21 cellular contexts compared by ENCODE assay signal in genomic region chr22:44869196-44869595, GRCh38.
A peak's percentile ranks its signal among the peaks of the same experiment; 100 is the strongest.
DNase-seq lines count a peak whose midpoint lies in the region; ATAC-seq and TF ChIP-seq lines count a peak whose summit lies in the region.
"Had no signal": no experiment of that assay in that cellular context is flagged by ENCODE, and none has a peak within 500 bp of the region (broad histone marks: within the 10 kb centered on the region; RNA-seq: fewer than 3 reads in every experiment).

No MANE protein-coding gene starts in this region.

- H3K9ac ChIP-seq in IMR-90 (ENCODE audit: low read depth, low read length): no peak overlapping the region

- no peak overlapping the region for H3K18ac ChIP-seq in IMR-90 (ENCODE audit: low read depth, low read length)

- H4K20me1 ChIP-seq in IMR-90 (ENCODE audit: insufficient read depth, low read length) (no peaks in the 10 kb centered on the region), osteoblast (ENCODE audit: insufficient read depth, low read length) (no peaks in the 10 kb centered on the region)

- H2BK15ac ChIP-seq in IMR-90 (ENCODE audit: low read depth, low read length): no peak overlapping the region

- no peaks in the 10 kb centered on the region for H3K9me1 ChIP-seq in IMR-90 (ENCODE audit: insufficient read depth, low read length)

- no peaks in the 10 kb centered on the region for H3K79me2 ChIP-seq in osteoblast (ENCODE audit: insufficient read depth, low read length)

- peaks cover 0 to 10% (median 2%) of the 10 kb centered on the region in 5 experiments for H3K9me3 Mint-ChIP-seq in brain

- no peak for TF ChIP-seq CTCF in C4-2B (conservative IDR thresholded peaks at IDR 0.05)
- TF ChIP-seq CTCF in IMR-90 (conservative IDR thresholded peaks at IDR 0.05; ENCODE audit: low read depth, low read length): no peak
- TF ChIP-seq CTCF in brain (conservative IDR thresholded peaks at IDR 0.05): no peak
- no peak for TF ChIP-seq CTCF in osteoblast (IDR thresholded peaks at IDR 0.05; ENCODE audit: extremely low read depth, low read depth, low read length)

- H3K4me3 ChIP-seq in IMR-90 (ENCODE audit: insufficient read depth, low read depth, low read length) (no peak overlapping the region), osteoblast (ENCODE audit: insufficient read depth, low read length) (no peak overlapping the region)
- H3K4me3 ChIP-seq: lower lobe of right lung, Peyer's patch, right atrium auricular region had no signal

- H4K8ac ChIP-seq in IMR-90 (ENCODE audit: low read depth in 2 of 2, low read length in 2 of 2): no peak overlapping the region

- ATAC-seq in IMR-90 (ENCODE audit: low read depth) (no peak), HG03439 (IDR thresholded peaks at IDR 0.05; ENCODE audit: unreplicated experiment) (no peak)
- ATAC-seq: CD8-positive, alpha-beta T cell; lower lobe of right lung had no signal

- no peaks in the 10 kb centered on the region for H3K79me1 ChIP-seq in IMR-90 (ENCODE audit: low read depth in 1 of 2, low read length in 2 of 2)

- TF ChIP-seq POLR2A in IMR-90 (IDR thresholded peaks at IDR 0.05; ENCODE audit: low read depth, low read length): no peak

- H3K4me3 Mint-ChIP-seq in brain: no peak overlapping the region
- H3K4me3 Mint-ChIP-seq: activated naive CD8-positive, alpha-beta T cell treated with anti-CD3 and anti-CD28 coated beads, Interleukin-2, amount 10 ng/mL, durations not matched to agents 7 days and 5 days; CD8-positive, alpha-beta T cell; immature natural killer cell had no signal

- no peak overlapping the region for H3K23ac ChIP-seq in IMR-90 (ENCODE audit: low read depth, low read length)

- H3K56ac ChIP-seq in IMR-90 (ENCODE audit: extremely low read depth, insufficient read depth, low read length): no peak overlapping the region

- CTCF ChIA-PET in IMR-90 (lab: Yijun Ruan, JAX): no interaction called here

- H3K36me3 ChIP-seq in IMR-90 (ENCODE audit: control insufficient read depth, insufficient read depth, low read length) (no peaks in the 10 kb centered on the region), osteoblast (ENCODE audit: insufficient read depth, low read length) (no peaks in the 10 kb centered on the region)
- H3K36me3 ChIP-seq: lower lobe of right lung, Peyer's patch, right atrium auricular region had no signal

- TF ChIP-seq RAD21 in IMR-90 (IDR thresholded peaks at IDR 0.05; ENCODE audit: low read length): no peak

- no TSS peak for BruUV-seq in IMR-90 (replicated peaks; lab: Mats Ljungman, UMichigan)

- H2BK120ac ChIP-seq in IMR-90 (ENCODE audit: low read depth, low read length): no peak overlapping the region

- H3K4me1 ChIP-seq in IMR-90 (ENCODE audit: control insufficient read depth, insufficient read depth, low read length): no peaks in the 10 kb centered on the region
- peaks cover 3% of the 10 kb centered on the region for H3K4me1 ChIP-seq in osteoblast (ENCODE audit: insufficient read depth, low read length)
- H3K4me1 ChIP-seq: foreskin keratinocyte, lower lobe of right lung, Peyer's patch, right atrium auricular region had no signal

- no peak overlapping the region for H2AK5ac ChIP-seq in IMR-90 (ENCODE audit: low read depth, low read length)

- 86% methylated on average over 1 of the region's 7 CpGs; no CpG with 5 or more reads in 1 of the 2 experiments for WGBS in IMR-90 (ENCODE audit: extremely low coverage in 2 of 2, insufficient read length in 1 of 2), 2 experiments

- no peak overlapping the region for H3K4me2 ChIP-seq in IMR-90 (ENCODE audit: low read depth, low read length)
- H3K4me2 ChIP-seq in osteoblast (ENCODE audit: insufficient read depth, low read length): no peak overlapping the region

- peaks cover 3% of the 10 kb centered on the region for H3K27me3 Mint-ChIP-seq in brain

- no peak overlapping the region for H3K14ac ChIP-seq in IMR-90 (replicated peaks; ENCODE audit: low read depth, low read length)

- no peak overlapping the region for H3K4ac ChIP-seq in IMR-90 (ENCODE audit: low read depth, low read length)

- peaks cover 30% of the 10 kb centered on the region for H3K4me1 Mint-ChIP-seq in brain
- H3K4me1 Mint-ChIP-seq: immature natural killer cell had no signal

- H4K5ac ChIP-seq in IMR-90 (ENCODE audit: low read depth, low read length): no peak overlapping the region

- H3K27ac ChIP-seq in C4-2B (peak overlapping the region; percentile 19; the same call in 1 of the 2 replicates), IMR-90 (ENCODE audit: insufficient read depth, low read length) (no peak overlapping the region), osteoblast (ENCODE audit: low read depth, low read length) (no peak overlapping the region)
- H3K27ac ChIP-seq: foreskin keratinocyte, lower lobe of right lung, Peyer's patch, right atrium auricular region had no signal

- H2BK20ac ChIP-seq in IMR-90 (ENCODE audit: low read depth, low read length): no peak overlapping the region

- peak; percentile 12 for DNase-seq in IMR-90
- peak; percentile 90 for DNase-seq in osteoblast (ENCODE audit: insufficient read length, low spot score, missing footprints)
- DNase-seq in KBM-7: no peak
- no peak for DNase-seq in stimulated activated CD4-positive, alpha-beta T cell treated with anti-CD3 and anti-CD28 coated beads, Interleukin-4, amount 100 ng/mL, for 24 hours
- DNase-seq: activated CD4-positive, alpha-beta T cell treated with anti-CD3 and anti-CD28 coated beads, Interleukin-2, amount 50 U/mL, for 48 hours; activated CD4-positive, CD25-positive, alpha-beta regulatory T cell; activated effector memory CD4-positive, alpha-beta T cell treated with Interleukin-2 at 50 U/mL for 16 hours; activated naive CD8-positive, alpha-beta T cell treated with anti-CD3 and anti-CD28 coated beads, Interleukin-2, amount 10 ng/mL, durations not matched to agents 7 days and 5 days; CD8-positive, alpha-beta T cell; cerebellar nuclear complex; GF-D8; immature natural killer cell; lower lobe of right lung; NK-92 treated with Interleukin-12 subunit alpha and Interleukin-12 subunit beta, amount 100 ng/mL, for 24 hours; T-helper 9 cell had no signal

- no peak overlapping the region for H4K91ac ChIP-seq in IMR-90 (ENCODE audit: insufficient read depth, low read depth, low read length)

- H2AK9ac ChIP-seq in IMR-90 (replicated peaks; ENCODE audit: low read depth, low read length, poor library complexity): no peak overlapping the region

- no peaks in the 10 kb centered on the region; the same call in 1 of the 2 replicates for H3K27me3 ChIP-seq in IMR-90 (ENCODE audit: control insufficient read depth, insufficient read depth, low read length)
- no peaks in the 10 kb centered on the region for H3K27me3 ChIP-seq in osteoblast (ENCODE audit: insufficient read depth, low read length)
- H3K27me3 ChIP-seq: foreskin keratinocyte, Peyer's patch, right atrium auricular region had no signal

- H3K36me3 Mint-ChIP-seq in brain: peaks cover 41% of the 10 kb centered on the region
- H3K36me3 Mint-ChIP-seq: CD8-positive, alpha-beta T cell; immature natural killer cell had no signal

- in situ Hi-C loops in IMR-90 (cut with MboI; ENCODE audit: low sequenced_read_pairs) (no loop called here), KBM-7 (cut with MboI; ENCODE audit: low pct_unique_long_range_greater_than_20kb, low sequenced_read_pairs) (no loop called here)

- H2AFZ ChIP-seq in IMR-90 (replicated peaks; ENCODE audit: low read length, poor library complexity) (no peak overlapping the region), osteoblast (ENCODE audit: low read length) (no peak overlapping the region)

- H3K9me3 ChIP-seq in IMR-90 (ENCODE audit: control insufficient read depth, insufficient read depth, low read length) (peaks cover 5% of the 10 kb centered on the region), osteoblast (ENCODE audit: low read depth, low read length) (no peaks in the 10 kb centered on the region)
- H3K9me3 ChIP-seq: lower lobe of right lung had no signal

- peak overlapping the region in 3 of 5 experiments; percentile 41 to 91 (median 81) for H3K27ac Mint-ChIP-seq in brain
- H3K27ac Mint-ChIP-seq: activated naive CD8-positive, alpha-beta T cell treated with anti-CD3 and anti-CD28 coated beads, Interleukin-2, amount 10 ng/mL, durations not matched to agents 7 days and 5 days; CD8-positive, alpha-beta T cell; immature natural killer cell had no signal

- POLR2A ChIA-PET in IMR-90 (lab: Charles Lee; ENCODE audit: unreplicated experiment): no interaction called here

- dilution Hi-C loops in IMR-90 (cut with HindIII; ENCODE audit: low sequenced_read_pairs, unreplicated experiment): no loop called here

- intact Hi-C loops in IMR-90 (cut with micrococcal nuclease): no loop called here

- H2BK5ac ChIP-seq in IMR-90 (ENCODE audit: low read depth, low read length, poor library complexity, severe bottlenecking): no peak overlapping the region

TF ChIP-seq in IMR-90, 13 proteins besides CTCF, POLR2A, EP300 and RAD21:
- TF ChIP-seq BHLHE40 (IDR thresholded peaks at IDR 0.05; ENCODE audit: low read depth, low read length): no peak

Comparison
In these comparisons a context has a peak if more than half of its experiments do, and no peak if none do; other contexts are left out.
1. DNase-seq: peak in IMR-90 (single experiment) and osteoblast (single experiment); none in KBM-7 (single experiment) and stimulated activated CD4-positive, alpha-beta T cell treated with anti-CD3 and anti-CD28 coated beads, Interleukin-4, amount 100 ng/mL, for 24 hours (single experiment).